ENCODE assay signal across 28 cellular contexts in the genomic region with DNA sequence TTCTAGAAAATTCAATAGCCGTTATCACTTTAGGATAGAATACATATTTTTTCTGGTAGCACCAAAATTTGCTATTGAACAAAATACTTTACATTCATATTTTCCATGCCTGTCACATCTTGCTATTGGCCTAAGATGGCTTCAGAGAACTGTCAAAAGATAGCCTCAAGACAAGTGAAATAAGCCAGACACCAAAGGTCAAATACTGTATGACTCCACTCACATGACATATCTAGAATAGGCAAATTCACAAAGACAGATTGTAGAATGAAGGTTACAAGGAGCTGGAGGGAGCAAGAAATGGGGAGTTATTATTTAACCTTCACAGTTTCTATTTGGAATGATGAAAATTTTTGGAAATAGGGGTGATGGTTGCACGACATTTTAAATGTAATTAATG.
"Had no signal": no experiment of that assay in that cellular context is flagged by ENCODE, and none has a peak within 500 bp of the region (broad histone marks: within the 10 kb centered on the region; RNA-seq: fewer than 3 reads in every experiment).

No MANE protein-coding gene starts in this region.

- H3K27ac Mint-ChIP-seq: immature natural killer cell; mesothelial cell of epicardium; naive B cell; natural killer cell; nephron progenitor cell; progenitor cell of endocrine pancreas; stimulated activated naive CD8-positive, alpha-beta T cell treated with anti-CD3 and anti-CD28 coated beads, Interleukin-15, Interleukin-2, amounts not matched to agents 100 ng/mL and 50 ng/mL, for 24 hours; type B pancreatic cell had no signal

- H3K4me3 ChIP-seq: left lung, lower lobe of right lung, ovary, right atrium auricular region, right lobe of liver, suprapubic skin, thoracic aorta, tibial artery, uterus had no signal

- H3K9me3 Mint-ChIP-seq: type B pancreatic cell had no signal

- H3K36me3 Mint-ChIP-seq: naive B cell, natural killer cell, type B pancreatic cell had no signal

- H3K27me3 Mint-ChIP-seq: type B pancreatic cell had no signal

- H3K36me3 ChIP-seq: left lung, lower lobe of right lung, ovary, right atrium auricular region, right lobe of liver, suprapubic skin, thoracic aorta, tibial artery, uterus had no signal

- ATAC-seq: left colon, left lung, lower lobe of right lung, natural killer cell, right lobe of liver had no signal

- H3K4me1 Mint-ChIP-seq: immature natural killer cell, natural killer cell had no signal

- H3K4me1 ChIP-seq: left lung, lower lobe of right lung, right atrium auricular region, right lobe of liver, suprapubic skin, tibial artery, uterus had no signal

- FAIRE-seq: islet of Langerhans, kidney had no signal

- H3K27me3 ChIP-seq: left lung, ovary, right atrium auricular region, right lobe of liver, suprapubic skin, tibial artery, uterus had no signal

- DNase-seq: hypothalamus; immature natural killer cell; kidney; left colon; left lung; lower lobe of right lung; mammary epithelial cell; mesenchymal stem cell; naive B cell; natural killer cell; nephron progenitor cell; ovary; right lobe of liver; stimulated activated CD4-positive, alpha-beta T cell treated with anti-CD3 and anti-CD28 coated beads, Interleukin-12 subunit alpha, Interleukin-12 subunit beta, amount 100 ng/mL, for 4 hours; stimulated activated CD4-positive, alpha-beta T cell treated with anti-CD3 and anti-CD28 coated beads, Interleukin-15, amount 100 ng/mL, for 24 hours; stimulated activated CD4-positive, alpha-beta T cell treated with anti-CD3 and anti-CD28 coated beads, Interleukin-2, amount 100 ng/mL, for 24 hours; stimulated activated CD4-positive, alpha-beta T cell treated with anti-CD3 and anti-CD28 coated beads, Interleukin-4, amount 100 ng/mL, for 1 hour; stimulated activated naive CD4-positive, alpha-beta T cell; tibial artery; uterus had no signal

- H3K9me3 ChIP-seq: lower lobe of right lung, ovary, right lobe of liver, thoracic aorta, tibial artery, uterus had no signal

- H3K27ac ChIP-seq: left lung, lower lobe of right lung, ovary, right atrium auricular region, right lobe of liver, suprapubic skin, thoracic aorta, tibial artery, uterus had no signal

- H3K4me3 Mint-ChIP-seq: immature natural killer cell; mesothelial cell of epicardium; naive B cell; natural killer cell; nephron progenitor cell; stimulated activated naive CD8-positive, alpha-beta T cell treated with anti-CD3 and anti-CD28 coated beads, Interleukin-15, Interleukin-2, amounts not matched to agents 100 ng/mL and 50 ng/mL, for 24 hours; type B pancreatic cell had no signal
